Comparison of ENCODE assay signal across 13 cellular contexts in genomic region chr9:113989781-113990569, GRCh38.
"Had no signal": no experiment of that assay in that cellular context is flagged by ENCODE, and none has a peak within 500 bp of the region (broad histone marks: within the 10 kb centered on the region; RNA-seq: fewer than 3 reads in every experiment).

No MANE protein-coding gene starts in this region.

- DNase-seq: activated CD4-positive, alpha-beta T cell treated with anti-CD3 and anti-CD28 coated beads, Interleukin-2, amount 10 ng/mL, durations not matched to agents 24 days and 14 days; activated naive CD4-positive, alpha-beta T cell; activated naive CD8-positive, alpha-beta T cell treated with anti-CD3 and anti-CD28 coated beads, Interleukin-2, amount 10 ng/mL, durations not matched to agents 7 days and 5 days; stimulated activated CD4-positive, alpha-beta T cell treated with anti-CD3 and anti-CD28 coated beads, Interleukin-4, amount 100 ng/mL, for 1 hour; stimulated activated naive CD4-positive, alpha-beta T cell; SW 1271; trophoblast cell had no signal

- H3K27me3 Mint-ChIP-seq: memory B cell had no signal

- H3K27ac ChIP-seq: parathyroid adenoma had no signal

- H3K79me2 ChIP-seq: parathyroid adenoma had no signal

- H3K4me3 Mint-ChIP-seq: activated CD4-positive, alpha-beta T cell treated with anti-CD3 and anti-CD28 coated beads, Interleukin-2, amount 10 ng/mL, durations not matched to agents 24 days and 14 days; activated naive CD8-positive, alpha-beta T cell treated with anti-CD3 and anti-CD28 coated beads, Interleukin-2, amount 10 ng/mL, durations not matched to agents 7 days and 5 days; memory B cell; WTC11 had no signal

- H3K9ac ChIP-seq: parathyroid adenoma had no signal

- FAIRE-seq: islet of Langerhans, TTC549 had no signal

- H3K36me3 Mint-ChIP-seq: activated naive CD8-positive, alpha-beta T cell treated with anti-CD3 and anti-CD28 coated beads, Interleukin-2, amount 10 ng/mL, durations not matched to agents 7 days and 5 days; memory B cell had no signal

- H3K9me3 Mint-ChIP-seq: activated CD4-positive, alpha-beta T cell treated with anti-CD3 and anti-CD28 coated beads, Interleukin-2, amount 10 ng/mL, durations not matched to agents 24 days and 14 days; activated naive CD8-positive, alpha-beta T cell treated with anti-CD3 and anti-CD28 coated beads, Interleukin-2, amount 10 ng/mL, durations not matched to agents 7 days and 5 days; memory B cell; WTC11 had no signal

- H3K9me3 ChIP-seq: gastroesophageal sphincter had no signal

- H3K27ac Mint-ChIP-seq: activated CD4-positive, alpha-beta T cell treated with anti-CD3 and anti-CD28 coated beads, Interleukin-2, amount 10 ng/mL, durations not matched to agents 24 days and 14 days; activated naive CD8-positive, alpha-beta T cell treated with anti-CD3 and anti-CD28 coated beads, Interleukin-2, amount 10 ng/mL, durations not matched to agents 7 days and 5 days; memory B cell; WTC11 had no signal

- H3K4me1 Mint-ChIP-seq: WTC11 had no signal

- H3K4me3 ChIP-seq: gastroesophageal sphincter had no signal

- H2AFZ ChIP-seq: parathyroid adenoma had no signal

- H3K27me3 ChIP-seq: gastroesophageal sphincter had no signal
